In genomic region chr7:68306692-68307107, GRCh38 we compare ENCODE assay signal across 24 cellular contexts.
"Had no signal": no experiment of that assay in that cellular context is flagged by ENCODE, and none has a peak within 500 bp of the region (broad histone marks: within the 10 kb centered on the region; RNA-seq: fewer than 3 reads in every experiment).

No MANE protein-coding gene starts in this region.

- H3K4me3 ChIP-seq: coronary artery, gastrocnemius medialis, lung, prostate gland, right lobe of liver, spleen, tibial nerve, upper lobe of right lung had no signal

- H3K4me1 ChIP-seq: gastrocnemius medialis, parathyroid adenoma, prostate gland, right lobe of liver, tibial nerve, upper lobe of right lung had no signal

- ATAC-seq: gastrocnemius medialis; left colon; left ventricle myocardium superior; natural killer cell treated with Interleukin-12 subunit alpha and Interleukin-12 subunit beta and Interleukin-15 and Interleukin-18, amount 100 ng/mL, for 72 hours; right lobe of liver; stimulated activated memory B cell treated with anti-CD40 and anti-IgM and Interleukin-4, amounts not matched to agents 10 μg/mL and 1 μg/mL and 100 μg/mL, for 72 hours; upper lobe of right lung had no signal

- H3K9ac ChIP-seq: parathyroid adenoma had no signal

- H3K36me3 ChIP-seq: gastrocnemius medialis, prostate gland, right lobe of liver, spleen, tibial nerve, upper lobe of right lung had no signal

- DNase-seq: effector CD8-positive, alpha-beta T cell; gastrocnemius medialis; glutamatergic neuron; immature natural killer cell; kidney; left colon; left ventricle myocardium superior; mesenchymal stem cell; midbrain; occipital lobe; retina; right lobe of liver; spleen; stimulated activated CD4-positive, alpha-beta T cell treated with anti-CD3 and anti-CD28 coated beads, Interleukin-15, amount 100 ng/mL, for 24 hours; stimulated activated CD4-positive, alpha-beta T cell treated with anti-CD3 and anti-CD28 coated beads, Interleukin-1b, Interleukin-23, amount 100 ng/mL, for 48 hours; stimulated activated CD4-positive, alpha-beta T cell treated with anti-CD3 and anti-CD28 coated beads, Interleukin-4, amount 100 ng/mL, for 24 hours; upper lobe of right lung had no signal

- H2AFZ ChIP-seq: parathyroid adenoma had no signal

- H3K9me3 ChIP-seq: gastrocnemius medialis, prostate gland, right lobe of liver, upper lobe of right lung had no signal

- H3K79me2 ChIP-seq: parathyroid adenoma had no signal

- FAIRE-seq: kidney had no signal

- H3K27me3 ChIP-seq: gastrocnemius medialis, right lobe of liver, spleen, tibial nerve, upper lobe of right lung had no signal

- H3K27ac ChIP-seq: coronary artery, gastrocnemius medialis, parathyroid adenoma, prostate gland, right lobe of liver, spleen, tibial nerve, upper lobe of right lung had no signal
